ENCODE assay signal across 8 cellular contexts in the genomic region with DNA sequence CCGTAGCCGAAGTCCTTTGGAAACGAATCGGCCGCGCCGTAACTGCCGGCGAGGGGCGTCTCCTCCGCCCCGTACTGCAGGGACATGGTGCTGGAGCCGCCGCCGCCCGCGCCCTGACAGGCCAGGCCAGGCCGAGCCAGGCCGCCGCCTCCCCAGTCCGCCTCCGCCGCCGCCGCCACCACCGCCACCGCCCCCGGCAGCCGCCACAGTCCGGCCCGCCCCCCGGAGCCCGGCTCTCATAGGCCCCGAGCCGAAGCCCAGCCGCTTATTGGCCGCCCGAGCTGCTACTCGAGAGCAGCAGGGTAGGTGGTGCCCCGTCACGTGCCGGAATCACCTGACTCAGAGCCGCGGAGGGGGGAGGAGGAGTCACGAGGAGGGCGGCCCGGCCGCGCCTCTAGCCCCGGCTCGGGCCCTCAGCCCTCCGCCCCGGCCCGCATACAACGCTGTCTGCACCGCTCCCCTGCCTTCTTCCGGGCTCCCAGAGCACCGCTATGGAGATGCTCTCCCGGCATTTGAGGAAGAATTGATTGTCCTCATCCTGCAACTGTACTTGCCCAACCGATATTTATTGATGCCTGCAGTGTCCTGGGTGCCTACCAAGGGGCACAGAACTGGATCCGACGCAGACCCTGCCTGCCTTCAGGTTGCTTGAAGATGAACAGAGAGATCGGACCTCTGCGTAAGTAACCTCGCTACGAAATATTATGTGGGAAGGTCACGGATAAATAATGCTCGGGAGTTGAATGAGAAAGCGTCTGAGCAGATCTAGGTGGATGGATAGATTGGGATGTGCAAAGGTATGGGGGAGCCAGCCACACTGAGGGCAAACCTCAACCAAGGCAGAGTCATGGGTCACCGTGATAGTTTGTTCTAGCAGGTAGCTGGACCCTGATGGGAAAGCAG.
A peak's percentile ranks its signal among the peaks of the same experiment; 100 is the strongest.
DNase-seq lines count a peak whose midpoint lies in the region; ATAC-seq lines count a peak whose summit lies in the region.

A gene with protein sequence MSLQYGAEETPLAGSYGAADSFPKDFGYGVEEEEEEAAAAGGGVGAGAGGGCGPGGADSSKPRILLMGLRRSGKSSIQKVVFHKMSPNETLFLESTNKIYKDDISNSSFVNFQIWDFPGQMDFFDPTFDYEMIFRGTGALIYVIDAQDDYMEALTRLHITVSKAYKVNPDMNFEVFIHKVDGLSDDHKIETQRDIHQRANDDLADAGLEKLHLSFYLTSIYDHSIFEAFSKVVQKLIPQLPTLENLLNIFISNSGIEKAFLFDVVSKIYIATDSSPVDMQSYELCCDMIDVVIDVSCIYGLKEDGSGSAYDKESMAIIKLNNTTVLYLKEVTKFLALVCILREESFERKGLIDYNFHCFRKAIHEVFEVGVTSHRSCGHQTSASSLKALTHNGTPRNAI (minus strand): TSS at position 212 of the 903 bp plus-strand sequence. CDS start 126 bp downstream, at position 86.

- peak within 1 kb of the TSS; percentile 90 for H3K4me3 Mint-ChIP-seq in central memory CD8-positive, alpha-beta T cell

- no peaks in the 10 kb centered on the region for H3K9me3 Mint-ChIP-seq in central memory CD8-positive, alpha-beta T cell

- ATAC-seq in GM19043 (IDR thresholded peaks at IDR 0.05; ENCODE audit: low read depth, unreplicated experiment) (peak; percentile 92), HG03354 (IDR thresholded peaks at IDR 0.05; ENCODE audit: poor library complexity, severe bottlenecking, unreplicated experiment) (peak; percentile 96)
- ATAC-seq in activated CD4-positive, CD25-positive, alpha-beta regulatory T cell treated with anti-CD3 and anti-CD28 coated beads, Interleukin-2, amount 50 U/mL, for 24 hours, result peak; percentile 98 to 99
- peak; percentile 100 for ATAC-seq in central memory CD8-positive, alpha-beta T cell (replicated peaks; ENCODE audit: extremely low read depth, poor library complexity, severe bottlenecking)

- peak within 1 kb of the TSS; percentile 91 for H3K27ac Mint-ChIP-seq in central memory CD8-positive, alpha-beta T cell (ENCODE audit: low read depth)

- H3K4me1 Mint-ChIP-seq in central memory CD8-positive, alpha-beta T cell, result peaks cover 35% of the 10 kb centered on the region

- H3K27me3 Mint-ChIP-seq in central memory CD8-positive, alpha-beta T cell, result no peaks in the 10 kb centered on the region

- DNase-seq in AG20443 (ENCODE audit: low spot score), result peak; percentile 100
- peak; percentile 93 for DNase-seq in NCI-H446 treated with DMSO at 0.1 percent for 48 hours (lab: John Stamatoyannopoulos, UW)
- DNase-seq in central memory CD8-positive, alpha-beta T cell (ENCODE audit: low spot score in 2 of 2), result peak; percentile 93 to 96
- DNase-seq in iris pigment epithelial cell (ENCODE audit: low read depth), result peak; percentile 98
- peak; percentile 96 to 98 for DNase-seq in stimulated activated CD4-positive, alpha-beta T cell treated with anti-CD3 and anti-CD28 coated beads, Interleukin-12 subunit alpha, Interleukin-12 subunit beta, amount 100 ng/mL, for 24 hours (ENCODE audit: low read depth in 2 of 2)

- peaks cover 19% of the 10 kb centered on the region for H3K36me3 Mint-ChIP-seq in central memory CD8-positive, alpha-beta T cell (ENCODE audit: insufficient read depth)

Comparison
In these comparisons a context has a peak if more than half of its experiments do, and no peak if none do; other contexts are left out.
1. Peak in every context shown above with its lines: DNase-seq and ATAC-seq.